In the genomic region with DNA sequence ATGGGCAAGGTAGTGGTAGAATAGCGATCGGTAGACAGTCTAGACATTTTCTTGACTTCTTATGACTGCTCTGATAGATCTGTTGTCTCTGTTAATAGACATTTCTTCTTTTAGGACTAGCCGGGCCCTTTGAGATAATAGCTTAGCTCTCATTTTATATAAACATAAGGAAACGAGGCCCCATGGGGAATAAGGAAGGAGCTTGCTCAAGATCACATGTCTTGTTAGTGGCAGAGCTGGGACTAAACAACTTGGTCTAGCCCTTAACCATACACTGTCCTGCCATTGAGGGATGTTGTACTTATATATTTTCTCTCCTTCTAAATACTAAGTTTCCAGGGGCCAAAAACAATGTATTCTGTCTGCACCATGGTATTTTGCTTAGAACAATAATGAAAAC, we compare ENCODE assay signal across 15 cellular contexts.
DNase-seq lines count a peak whose midpoint lies in the region; ATAC-seq and TF ChIP-seq lines count a peak whose summit lies in the region.
"Had no signal": no experiment of that assay in that cellular context is flagged by ENCODE, and none has a peak within 500 bp of the region (broad histone marks: within the 10 kb centered on the region; RNA-seq: fewer than 3 reads in every experiment).

No MANE protein-coding gene starts in this region.

- TF ChIP-seq POLR2A in NB4 (IDR thresholded peaks at IDR 0.05; ENCODE audit: extremely low read depth, insufficient read length) (no peak), adrenal gland (IDR thresholded peaks at IDR 0.05) (no peak)

- 79 to 85% (median 81%) methylated on average over 4 of the region's 4 CpGs for WGBS in adrenal gland, 4 donors

- no peaks in the 10 kb centered on the region for H3K27me3 ChIP-seq in BLaER1
- no peaks in the 10 kb centered on the region for H3K27me3 ChIP-seq in BLaER1 treated with 17β-estradiol and CSF1 and Interleukin-3, amounts not matched to agents 10 nM and 100 nM
- H3K27me3 ChIP-seq in adrenal gland: no peaks in the 10 kb centered on the region

- peak overlapping the region; percentile 17; the same call in 1 of the 2 replicates for H3K4me2 ChIP-seq in BLaER1
- H3K4me2 ChIP-seq in BLaER1 treated with 17β-estradiol and CSF1 and Interleukin-3, amounts not matched to agents 10 nM and 100 nM: peak overlapping the region in 8 of 11 experiments; percentile 4 to 69 (median 30); a peak in 10 of 22 replicates

- H3K4me3 ChIP-seq in BLaER1 (no peak overlapping the region), NB4 (ENCODE audit: low read depth, low read length) (no peak overlapping the region), adrenal gland (no peak overlapping the region)
- H3K4me3 ChIP-seq in BLaER1 treated with 17β-estradiol and CSF1 and Interleukin-3, amounts not matched to agents 10 nM and 100 nM: no peak overlapping the region
- H3K4me3 ChIP-seq: HAP-1 had no signal

- H3K9ac ChIP-seq in BLaER1: no peak overlapping the region
- H3K9ac ChIP-seq in BLaER1 treated with 17β-estradiol and CSF1 and Interleukin-3, amounts not matched to agents 10 nM and 100 nM: no peak overlapping the region

- H3K9me3 ChIP-seq in BLaER1: no peaks in the 10 kb centered on the region
- peaks cover 0 to 4% (median 0%) of the 10 kb centered on the region in 11 experiments; a peak in 1 of 22 replicates for H3K9me3 ChIP-seq in BLaER1 treated with 17β-estradiol and CSF1 and Interleukin-3, amounts not matched to agents 10 nM and 100 nM (replicated peaks in 1 of 11)
- H3K9me3 ChIP-seq in adrenal gland (replicated peaks in 1 of 3): no peaks in the 10 kb centered on the region
- H3K9me3 ChIP-seq: HAP-1 had no signal

- intact Hi-C loops in adrenal gland (cut with DNase I): no loop called here
- intact Hi-C loops in left ventricle myocardium superior (cut with micrococcal nuclease): no loop called here

- TF ChIP-seq CTCF in NB4 (IDR thresholded peaks at IDR 0.05; ENCODE audit: low read depth, low read length): no peak
- no peak for TF ChIP-seq CTCF in adrenal gland (IDR thresholded peaks at IDR 0.05)

- H3K36me3 ChIP-seq in BLaER1: no peaks in the 10 kb centered on the region
- H3K36me3 ChIP-seq in BLaER1 treated with 17β-estradiol and CSF1 and Interleukin-3, amounts not matched to agents 10 nM and 100 nM: no peaks in the 10 kb centered on the region
- no peaks in the 10 kb centered on the region for H3K36me3 ChIP-seq in adrenal gland (replicated peaks in 1 of 2)
- H3K36me3 ChIP-seq: HAP-1 had no signal

- DNase-seq in NB4 (ENCODE audit: low read depth) (peak; percentile 74), NCI-H187 (lab: John Stamatoyannopoulos, UW) (no peak), adrenal gland (no peak), left ventricle myocardium superior (no peak)
- DNase-seq: Calu3; CD4-positive, alpha-beta memory T cell; COR-L47; DMS53; DMS79 treated with DMSO at 0.1 percent for 48 hours; GF-D8; GOT3; HFFc6 had no signal

- no peaks in the 10 kb centered on the region for H4K20me1 ChIP-seq in BLaER1
- no peaks in the 10 kb centered on the region for H4K20me1 ChIP-seq in BLaER1 treated with 17β-estradiol and CSF1 and Interleukin-3, amounts not matched to agents 10 nM and 100 nM

- ATAC-seq in left ventricle myocardium superior: no peak

- H3K27ac ChIP-seq in BLaER1 (no peak overlapping the region), adrenal gland (no peak overlapping the region)
- peak overlapping the region in 1 of 11 experiments; percentile 1; a peak in 1 of 22 replicates for H3K27ac ChIP-seq in BLaER1 treated with 17β-estradiol and CSF1 and Interleukin-3, amounts not matched to agents 10 nM and 100 nM

- H3K4me1 ChIP-seq in BLaER1 (peaks cover 8% of the 10 kb centered on the region; the same call in 1 of the 2 replicates), adrenal gland (replicated peaks in 1 of 2) (no peaks in the 10 kb centered on the region)
- peaks cover 4 to 68% (median 9%) of the 10 kb centered on the region in 10 experiments; a peak in 17 of 20 replicates for H3K4me1 ChIP-seq in BLaER1 treated with 17β-estradiol and CSF1 and Interleukin-3, amounts not matched to agents 10 nM and 100 nM
